In genomic region chr11:68273056-68273738, GRCh38 we compare ENCODE assay signal across 8 cellular contexts. TPM values are rescaled to one million over a fixed set of nuclear protein-coding genes. Genes with fewer than 3 reads are reported as not detected.
DNase-seq lines count a peak whose midpoint lies in the region; ATAC-seq and TF ChIP-seq lines count a peak whose summit lies in the region.

No MANE protein-coding gene starts in this region.

- no peak for TF ChIP-seq EP300 in ovary (IDR thresholded peaks at IDR 0.05)

- H3K4me1 Mint-ChIP-seq in activated naive CD4-positive, alpha-beta T cell treated with anti-CD3 and anti-CD28 coated beads, Interleukin-2, amount 50 U/mL, for 24 hours: peaks cover 41% of the 10 kb centered on the region

- H3K9ac ChIP-seq in iPS-18a (ENCODE audit: low read length): no peak overlapping the region

- H3K9me3 Mint-ChIP-seq in activated naive CD4-positive, alpha-beta T cell treated with anti-CD3 and anti-CD28 coated beads, Interleukin-2, amount 50 U/mL, for 24 hours: no peaks in the 10 kb centered on the region

- H3K36me3 Mint-ChIP-seq in activated naive CD4-positive, alpha-beta T cell treated with anti-CD3 and anti-CD28 coated beads, Interleukin-2, amount 50 U/mL, for 24 hours: no peaks in the 10 kb centered on the region

- H3K27ac ChIP-seq in iPS-18a (ENCODE audit: low read length) (no peak overlapping the region), thyroid gland (peak overlapping the region; percentile 93 to 95 (median 95)), ovary (no peak overlapping the region)

- 81 to 89% methylated on average over 20 of the region's 20 CpGs for WGBS in thyroid gland, 2 donors
- WGBS in ovary, 3 donors: 95 to 96% (median 96%) methylated on average over 20 of the region's 20 CpGs

- H3K27me3 Mint-ChIP-seq in activated naive CD4-positive, alpha-beta T cell treated with anti-CD3 and anti-CD28 coated beads, Interleukin-2, amount 50 U/mL, for 24 hours: no peaks in the 10 kb centered on the region

- H3K4me1 ChIP-seq in iPS-18a (ENCODE audit: control insufficient read depth, low read depth, low read length) (peaks cover 5% of the 10 kb centered on the region), thyroid gland (peaks cover 11 to 23% of the 10 kb centered on the region in 2 donors), ovary (ENCODE audit: insufficient read depth) (peaks cover 3% of the 10 kb centered on the region)

- no peak for TF ChIP-seq POLR2A in thyroid gland (IDR thresholded peaks at IDR 0.05)
- no peak for TF ChIP-seq POLR2A in ovary (IDR thresholded peaks at IDR 0.05)

- intact Hi-C loops in thyroid gland (cut with DNase I) (no loop called here), ovary (cut with DNase I) (loop anchor here in 1 of 4 donors (2.0 kb wide), 1 partner anchor 14 kb away; no protein-coding TSS in a partner anchor)

- H3K9me3 ChIP-seq in iPS-18a (ENCODE audit: control insufficient read depth, low read depth, low read length) (no peaks in the 10 kb centered on the region), thyroid gland (no peaks in the 10 kb centered on the region), ovary (no peaks in the 10 kb centered on the region)

- H3K27ac Mint-ChIP-seq in activated naive CD4-positive, alpha-beta T cell treated with anti-CD3 and anti-CD28 coated beads, Interleukin-2, amount 50 U/mL, for 24 hours: no peak overlapping the region

- no peak for ATAC-seq in HG03439 (IDR thresholded peaks at IDR 0.05; ENCODE audit: unreplicated experiment)
- no peak for ATAC-seq in GM21528 (IDR thresholded peaks at IDR 0.05; ENCODE audit: low FRiP score, unreplicated experiment)

- H3K27me3 ChIP-seq in iPS-18a (ENCODE audit: control insufficient read depth, insufficient read depth, low read length) (no peaks in the 10 kb centered on the region), thyroid gland (no peaks in the 10 kb centered on the region), ovary (no peaks in the 10 kb centered on the region)

- peak overlapping the region; percentile 81 for H3K4me3 ChIP-seq in iPS-18a (ENCODE audit: low read length)
- H3K4me3 ChIP-seq in thyroid gland (replicated peaks in 1 of 3): no peak overlapping the region
- no peak overlapping the region for H3K4me3 ChIP-seq in ovary

- TF ChIP-seq CTCF in thyroid gland (IDR thresholded peaks at IDR 0.05) (no peak), ovary (IDR thresholded peaks at IDR 0.05) (no peak)

- H3K36me3 ChIP-seq in iPS-18a (ENCODE audit: control insufficient read depth, low read depth, low read length): no peaks in the 10 kb centered on the region
- H3K36me3 ChIP-seq in thyroid gland: no peaks in the 10 kb centered on the region
- no peaks in the 10 kb centered on the region for H3K36me3 ChIP-seq in ovary

- H3K4me3 Mint-ChIP-seq in activated naive CD4-positive, alpha-beta T cell treated with anti-CD3 and anti-CD28 coated beads, Interleukin-2, amount 50 U/mL, for 24 hours: peak overlapping the region; percentile 97

- DNase-seq in activated naive CD4-positive, alpha-beta T cell treated with anti-CD3 and anti-CD28 coated beads, Interleukin-2, amount 50 U/mL, for 16 hours: no peak
- DNase-seq in RPMI8226 (peak; percentile 53), thyroid gland (peak; percentile 29 to 42), ovary (no peak)

RNA-seq across cellular contexts. Expression of gene C11orf24, which starts 1.4 kb away (rescaled TPM):
- 10 to 100 TPM; 12.4 to 28.3 (median 24.4) TPM for total RNA-seq in thyroid gland
- 10 to 100 TPM; 17.3 to 47.3 (median 34.1) TPM for total RNA-seq in ovary
- 10 to 100 TPM; 14.7 to 16.1 TPM for polyA plus RNA-seq in ovary

RNA-seq across cellular contexts. Expression of gene LRP5, which starts 39.2 kb away (rescaled TPM):
- total RNA-seq in thyroid gland: 10 to 100 TPM; 45.8 to 75.5 (median 54.3) TPM
- 10 to 100 TPM; 21.8 to 63.8 (median 52.9) TPM for total RNA-seq in ovary
- polyA plus RNA-seq in ovary: 10 to 100 TPM in 1 of 2 donors, 1 to 10 TPM in 1; 3.1 to 47.2 TPM

Comparison
In these comparisons a context has a peak if more than half of its experiments do, and no peak if none do; other contexts are left out.
1. DNase-seq: peak in RPMI8226 (single experiment) and thyroid gland (2 of 2); none in activated naive CD4-positive, alpha-beta T cell treated with anti-CD3 and anti-CD28 coated beads, Interleukin-2, amount 50 U/mL, for 16 hours (single experiment) and ovary (0 of 5).
2. H3K27ac ChIP-seq: peak in thyroid gland (3 of 3); none in iPS-18a (single experiment) and ovary (0 of 2).